Comparison of ENCODE assay signal across 29 cellular contexts in the genomic region with DNA sequence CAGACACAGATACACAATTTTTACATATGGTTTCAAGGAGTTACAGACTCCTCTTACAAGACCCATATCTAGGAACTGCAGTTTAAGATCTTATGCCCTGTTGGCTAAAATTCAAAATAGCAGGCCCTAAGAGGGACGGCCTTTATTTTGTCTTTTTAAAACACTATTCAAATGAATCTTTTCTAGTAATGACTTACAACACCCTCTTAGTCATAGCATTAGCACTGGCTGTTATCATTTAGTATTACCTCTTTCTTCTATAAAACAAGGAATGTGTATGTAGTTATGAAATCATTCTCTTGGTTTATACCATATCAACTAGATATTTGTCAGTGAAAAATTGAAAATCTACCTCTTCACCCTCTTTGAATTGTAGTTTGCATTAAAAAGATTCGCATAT. TPM values are rescaled to one million over a fixed set of nuclear protein-coding genes. Genes with fewer than 3 reads are reported as not detected.
DNase-seq lines count a peak whose midpoint lies in the region; ATAC-seq, FAIRE-seq and TF ChIP-seq lines count a peak whose summit lies in the region.
"Had no signal": no experiment of that assay in that cellular context is flagged by ENCODE, and none has a peak within 500 bp of the region (broad histone marks: within the 10 kb centered on the region; RNA-seq: fewer than 3 reads in every experiment).

No MANE protein-coding gene starts in this region.

- H3K9me3 ChIP-seq in adrenal gland (replicated peaks in 1 of 3): no peaks in the 10 kb centered on the region
- H3K9me3 ChIP-seq: upper lobe of left lung had no signal

- TF ChIP-seq POLR2A in lower leg skin (IDR thresholded peaks at IDR 0.05) (no peak), adrenal gland (IDR thresholded peaks at IDR 0.05) (no peak)

- H3K4me1 ChIP-seq in adrenal gland (replicated peaks in 1 of 2): peaks cover 8 to 51% of the 10 kb centered on the region in 2 donors
- H3K4me1 ChIP-seq: parathyroid adenoma had no signal

- peak; percentile 85 for FAIRE-seq in RCC 7860 (lab: Jason Lieb, UNC)
- FAIRE-seq: GM12878 had no signal

- 77 to 82% methylated on average over 2 of the region's 2 CpGs for WGBS in lower leg skin, 2 donors
- WGBS in adrenal gland, 4 donors: 66 to 75% (median 70%) methylated on average over 2 of the region's 2 CpGs

- TF ChIP-seq CTCF in choroid plexus epithelial cell (conservative IDR thresholded peaks at IDR 0.05; ENCODE audit: low read depth, low read length) (no peak), omental fat pad (IDR thresholded peaks at IDR 0.05) (no peak), brain microvascular endothelial cell (IDR thresholded peaks at IDR 0.05; ENCODE audit: low read depth, low read length, missing control alignments) (no peak), lower leg skin (IDR thresholded peaks at IDR 0.05) (no peak), adrenal gland (IDR thresholded peaks at IDR 0.05) (no peak)

- H3K27ac ChIP-seq in brain microvascular endothelial cell: no peak overlapping the region
- no peak overlapping the region for H3K27ac ChIP-seq in adrenal gland
- H3K27ac ChIP-seq: C4-2B, parathyroid adenoma, PC-9 had no signal

- peak; percentile 69 for DNase-seq in ELR (ENCODE audit: low read depth)
- DNase-seq in RCC 7860 (ENCODE audit: low spot score): peak; percentile 52
- peak; percentile 61 for DNase-seq in choroid plexus epithelial cell (ENCODE audit: low read depth)
- DNase-seq in omental fat pad (ENCODE audit: low spot score): no peak
- DNase-seq in brain microvascular endothelial cell: no peak
- DNase-seq in lower leg skin (ENCODE audit: low spot score in 2 of 2): no peak
- DNase-seq in adrenal gland: no peak
- DNase-seq in NCI-H774 (lab: John Stamatoyannopoulos, UW): no peak
- DNase-seq: activated CD4-positive, alpha-beta memory T cell treated with anti-CD3 and anti-CD28 coated beads for 36 hours; activated CD4-positive, CD25-positive, alpha-beta regulatory T cell treated with anti-CD3 and anti-CD28 coated beads, Interleukin-2, amount 50 U/mL, for 72 hours; anterior cingulate cortex; caudate nucleus; DND-41; foreskin melanocyte; GOT3; NCI-H1092 treated with DMSO at 0.1 percent for 48 hours; NCI-H187 treated with DMSO at 0.1 percent for 48 hours; NCI-H2171 treated with DMSO at 0.1 percent for 48 hours; NCI-H524 treated with DMSO at 0.1 percent for 48 hours; nephron progenitor cell; NK-92 treated with Interleukin-12 subunit alpha and Interleukin-12 subunit beta, amount 100 ng/mL, for 24 hours; right cardiac atrium; SIG-M5; stimulated activated CD4-positive, alpha-beta T cell treated with anti-CD3 and anti-CD28 coated beads, Interleukin-2, amount 100 ng/mL, for 48 hours; upper lobe of left lung had no signal

- no peaks in the 10 kb centered on the region for H3K27me3 ChIP-seq in brain microvascular endothelial cell (replicated peaks)
- no peaks in the 10 kb centered on the region for H3K27me3 ChIP-seq in adrenal gland
- H3K27me3 ChIP-seq: upper lobe of left lung had no signal

- H3K4me3 ChIP-seq in choroid plexus epithelial cell (ENCODE audit: low read depth, low read length) (no peak overlapping the region), brain microvascular endothelial cell (ENCODE audit: low read depth, low read length) (no peak overlapping the region), lower leg skin (ENCODE audit: low read depth, poor library complexity, severe bottlenecking) (no peak overlapping the region), adrenal gland (no peak overlapping the region)
- H3K4me3 ChIP-seq: GM12878, PC-9, upper lobe of left lung had no signal

- in situ Hi-C loops in brain microvascular endothelial cell (cut with HindIII; ENCODE audit: low pct_ligation_motif_present, low sequenced_read_pairs): no loop called here

- ATAC-seq in omental fat pad (ENCODE audit: low FRiP score): peak; percentile 58
- ATAC-seq: GM12878, right cardiac atrium had no signal

- intact Hi-C loops in lower leg skin (cut with DNase I; ENCODE audit: low total_unique reads): no loop called here
- intact Hi-C loops in adrenal gland (cut with DNase I): no loop called here

- no peaks in the 10 kb centered on the region for H3K36me3 ChIP-seq in brain microvascular endothelial cell (replicated peaks)
- H3K36me3 ChIP-seq in adrenal gland (replicated peaks in 1 of 2): no peaks in the 10 kb centered on the region
- H3K36me3 ChIP-seq: upper lobe of left lung had no signal

RNA-seq across cellular contexts. Expression of gene PAPSS2, which starts 15.3 kb away (rescaled TPM):
- total RNA-seq in omental fat pad (100 to 1,000 TPM in 1 of 4 donors, 10 to 100 TPM in 3; 57.1 to 101 (median 67.0) TPM), lower leg skin (1 to 10 TPM; 2.2 to 5.1 (median 4.5) TPM), adrenal gland (100 to 1,000 TPM; 182 to 775 (median 243) TPM)
- 100 to 1,000 TPM in 1 of 3 donors, 10 to 100 TPM in 2; 55.0 to 463 (median 72.3) TPM for polyA plus RNA-seq in adrenal gland

Comparison
In these comparisons a context has a peak if more than half of its experiments do, and no peak if none do; other contexts are left out.
1. DNase-seq: peak in ELR (single experiment), RCC 7860 (single experiment) and choroid plexus epithelial cell (single experiment); none in omental fat pad (single experiment), brain microvascular endothelial cell (single experiment), lower leg skin (0 of 2), adrenal gland (0 of 7) and NCI-H774 (single experiment).
2. RNA of gene PAPSS2, which starts 15.3 kb away (total RNA-seq): 182 to 775 TPM in adrenal gland and 57.1 to 101 TPM in omental fat pad; 2.2 to 5.1 TPM in lower leg skin; every median in the first group is over 4 times any median in the second.